In the genomic region with DNA sequence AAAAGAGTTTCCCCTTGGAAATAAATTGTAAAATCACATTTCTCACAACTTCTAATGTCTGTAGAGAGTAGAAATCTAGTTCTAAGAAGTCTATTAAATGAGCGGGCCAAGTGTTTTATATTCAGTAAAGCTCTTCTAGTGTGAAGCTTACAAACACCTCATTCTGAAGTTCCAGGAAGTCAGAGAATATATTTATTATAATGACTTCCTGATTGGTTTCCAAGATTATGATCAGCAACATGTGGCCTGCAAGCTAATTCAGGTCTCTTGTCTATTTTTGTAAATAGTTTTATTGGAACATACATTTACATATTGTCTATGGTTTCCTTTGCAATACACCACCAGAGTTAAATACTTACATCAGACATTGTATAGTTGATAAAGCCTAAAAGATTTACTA, we compare ENCODE assay signal across 25 cellular contexts.
DNase-seq lines count a peak whose midpoint lies in the region; FAIRE-seq and TF ChIP-seq lines count a peak whose summit lies in the region.
"Had no signal": no experiment of that assay in that cellular context is flagged by ENCODE, and none has a peak within 500 bp of the region (broad histone marks: within the 10 kb centered on the region; RNA-seq: fewer than 3 reads in every experiment).

No MANE protein-coding gene starts in this region.

- FAIRE-seq in urothelium cell line (lab: Jason Lieb, UNC), result no peak
- FAIRE-seq: A549, GM12878, GM12892, GM18507 had no signal

- peak overlapping the region; percentile 25 for H3K9ac ChIP-seq in SK-N-MC (ENCODE audit: insufficient read length)
- H3K9ac ChIP-seq: BLaER1 had no signal

- POLR2A ChIA-PET in A673 (lab: Charles Lee; ENCODE audit: low non-redundant PET), result no interaction called here

- CTCF ChIA-PET in A673 (lab: Charles Lee), result no interaction called here

- no peaks in the 10 kb centered on the region for H3K36me3 ChIP-seq in A673 (ENCODE audit: insufficient read depth, low read length, poor library complexity, severe bottlenecking)
- H3K36me3 ChIP-seq in SK-N-MC (ENCODE audit: insufficient read depth, low read length), result no peaks in the 10 kb centered on the region
- H3K36me3 ChIP-seq: BE2C, BLaER1 had no signal

- H3K9me3 ChIP-seq in A673 (ENCODE audit: low read depth, low read length, poor library complexity, severe bottlenecking) (no peaks in the 10 kb centered on the region), SK-N-MC (ENCODE audit: low read depth, low read length) (no peaks in the 10 kb centered on the region)
- H3K9me3 ChIP-seq: A549, BE2C, BLaER1 had no signal

- intact Hi-C loops in A673 (cut with micrococcal nuclease; ENCODE audit: unreplicated experiment), result no loop called here

- H3K4me1 ChIP-seq in A673 (ENCODE audit: insufficient read depth, low read length, poor library complexity, severe bottlenecking), result peaks cover 23% of the 10 kb centered on the region
- H3K4me1 ChIP-seq: A549, BLaER1 had no signal

- no peaks in the 10 kb centered on the region for H3K27me3 ChIP-seq in A673 (replicated peaks; ENCODE audit: insufficient read depth, low read depth, low read length, poor library complexity)
- H3K27me3 ChIP-seq: BE2C, BLaER1 had no signal

- H3K27ac ChIP-seq in A673 (ENCODE audit: low read depth, low read length, poor library complexity, severe bottlenecking) (peak overlapping the region; percentile 56), SK-N-MC (peak overlapping the region; percentile 97)
- H3K27ac ChIP-seq: 22Rv1, A549, BLaER1 had no signal

- TF ChIP-seq CTCF in A673 (conservative IDR thresholded peaks at IDR 0.05; ENCODE audit: low read depth, low read length), result no peak

- no peak overlapping the region for H3K4me3 ChIP-seq in A673 (ENCODE audit: low read depth, low read length, poor library complexity, severe bottlenecking)
- H3K4me3 ChIP-seq in SK-N-MC, result peak overlapping the region; percentile 57
- H3K4me3 ChIP-seq: A549, BLaER1, GM12878 had no signal

- BruUV-seq in A673 (replicated peaks; lab: Mats Ljungman, UMichigan), result no TSS peak

- DNase-seq in DMS53 (lab: John Stamatoyannopoulos, UW), result peak; percentile 20
- DNase-seq in DMS53 treated with DMSO at 0.1 percent for 48 hours (lab: John Stamatoyannopoulos, UW; ENCODE audit: unreplicated experiment), result no peak
- DNase-seq in A673 (ENCODE audit: low spot score), result peak; percentile 77
- DNase-seq in NCI-H69 (lab: John Stamatoyannopoulos, UW), result peak; percentile 5
- peak; percentile 77 for DNase-seq in SK-N-MC (ENCODE audit: low read depth, low spot score)
- no peak for DNase-seq in urothelium cell line (ENCODE audit: low spot score)
- no peak for DNase-seq in midbrain (lab: John Stamatoyannopoulos, UW)
- DNase-seq in hypothalamus (lab: John Stamatoyannopoulos, UW), result no peak
- DNase-seq: ACHN; BE2C; C1 segment of cervical spinal cord; CD4-positive, alpha-beta memory T cell; CD4-positive, CD25-positive, alpha-beta regulatory T cell; CD8-positive, alpha-beta memory T cell; DMS153; DMS79; DND-41; EL; GDM1 had no signal

Comparison
In these comparisons a context has a peak if more than half of its experiments do, and no peak if none do; other contexts are left out.
1. DNase-seq: peak in DMS53 (single experiment), A673 (single experiment), NCI-H69 (single experiment) and SK-N-MC (single experiment); none in DMS53 treated with DMSO at 0.1 percent for 48 hours (single experiment), urothelium cell line (single experiment), midbrain (single experiment) and hypothalamus (0 of 51).